ENCODE assay signal across 30 cellular contexts in the genomic region with DNA sequence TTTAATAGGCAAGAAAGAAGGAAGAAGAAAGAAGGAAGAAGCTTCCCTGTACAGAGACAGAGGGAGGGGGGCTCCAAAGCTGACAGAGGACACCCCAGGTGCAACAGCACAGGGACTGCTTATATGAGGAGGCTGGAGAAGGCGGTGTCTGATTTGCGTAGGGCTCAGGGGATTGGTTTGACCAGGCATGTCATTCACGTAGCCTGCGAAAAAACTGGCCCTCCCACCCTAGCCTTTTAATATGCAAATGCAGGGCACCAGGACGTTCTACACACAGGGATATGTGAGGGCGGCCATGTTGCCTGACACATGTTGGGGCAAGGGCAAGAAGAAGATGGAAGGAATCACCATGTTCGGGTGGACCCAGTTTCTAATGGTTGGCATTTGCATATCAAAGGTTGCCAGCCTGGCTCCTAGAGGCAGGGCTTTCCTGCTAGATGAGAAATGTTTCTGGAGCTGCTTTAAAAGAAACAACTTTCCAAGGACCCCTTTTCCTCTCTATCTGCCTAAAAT.
"Had no signal": no experiment of that assay in that cellular context is flagged by ENCODE, and none has a peak within 500 bp of the region (broad histone marks: within the 10 kb centered on the region; RNA-seq: fewer than 3 reads in every experiment).

No MANE protein-coding gene starts in this region.

- H3K4me1 ChIP-seq: foreskin keratinocyte had no signal

- FAIRE-seq: astrocyte, bronchial epithelial cell had no signal

- H3K36me3 Mint-ChIP-seq: activated naive CD4-positive, alpha-beta T cell treated with anti-CD3 and anti-CD28 coated beads, Interleukin-2, amount 10 ng/mL, durations not matched to agents 7 days and 5 days had no signal

- H3K4me3 Mint-ChIP-seq: activated CD4-positive, alpha-beta memory T cell treated with anti-CD3 and anti-CD28 coated beads, Interleukin-2, amount 10 ng/mL, durations not matched to agents 7 days and 5 days; activated CD4-positive, alpha-beta T cell treated with anti-CD3 and anti-CD28 coated beads, Interleukin-2, amount 10 ng/mL, durations not matched to agents 7 days and 5 days; activated naive CD4-positive, alpha-beta T cell treated with anti-CD3 and anti-CD28 coated beads, Interleukin-2, amount 10 ng/mL, durations not matched to agents 7 days and 5 days; activated naive CD8-positive, alpha-beta T cell; activated T-cell treated with anti-CD3 and anti-CD28 coated beads, Interleukin-2, amount 50 U/mL, for 24 hours; activated T-cell treated with anti-CD3 and anti-CD28 coated beads, Interleukin-2, amount 50 U/mL, for 72 hours; central memory CD8-positive, alpha-beta T cell; dendritic cell treated with granulocyte-macrophage colony-stimulating factor and Interleukin-4, amounts not matched to agents 40 ng/mL and 50 ng/mL, for 4 days had no signal

- H3K4me3 ChIP-seq: coronary artery, dorsolateral prefrontal cortex, esophagus muscularis mucosa, gastrocnemius medialis, heart left ventricle had no signal

- H3K27me3 ChIP-seq: brain microvascular endothelial cell, dorsolateral prefrontal cortex, esophagus muscularis mucosa, foreskin keratinocyte, gastrocnemius medialis, heart left ventricle had no signal

- DNase-seq: activated CD4-positive, alpha-beta memory T cell treated with anti-CD3 and anti-CD28 coated beads, Interleukin-2, amount 10 ng/mL, durations not matched to agents 7 days and 5 days; activated CD4-positive, alpha-beta T cell treated with anti-CD3 and anti-CD28 coated beads for 1 hour; activated CD4-positive, alpha-beta T cell treated with anti-CD3 and anti-CD28 coated beads for 4 hours; activated CD4-positive, alpha-beta T cell treated with anti-CD3 and anti-CD28 coated beads, Interleukin-2, amount 10 ng/mL, durations not matched to agents 7 days and 5 days; activated CD4-positive, alpha-beta T cell treated with anti-CD3 and anti-CD28 coated beads, Interleukin-2, amount 50 U/mL, for 4 hours; activated CD8-positive, alpha-beta memory T cell treated with anti-CD3 and anti-CD28 coated beads, Interleukin-2, amount 50 U/mL, for 48 hours; activated gamma-delta T cell; activated naive CD4-positive, alpha-beta T cell; activated naive CD4-positive, alpha-beta T cell treated with anti-CD3 and anti-CD28 coated beads, Interleukin-2, amount 10 ng/mL, durations not matched to agents 7 days and 5 days; activated T-cell treated with anti-CD3 and anti-CD28 coated beads for 4 hours; activated T-cell treated with anti-CD3 and anti-CD28 coated beads, Interleukin-2, amount 50 U/mL, for 24 hours; activated T-cell treated with anti-CD3 and anti-CD28 coated beads, Interleukin-2, amount 50 U/mL, for 72 hours; amniotic stem cell; anterior cingulate cortex; brain microvascular endothelial cell; dorsolateral prefrontal cortex; effector memory CD4-positive, alpha-beta T cell; erythroblast; foreskin keratinocyte; gastrocnemius medialis; glutamatergic neuron; heart left ventricle; T-helper 2 cell had no signal

- H3K9me3 ChIP-seq: gastrocnemius medialis had no signal

- H3K27ac Mint-ChIP-seq: activated CD4-positive, alpha-beta memory T cell treated with anti-CD3 and anti-CD28 coated beads, Interleukin-2, amount 10 ng/mL, durations not matched to agents 7 days and 5 days; activated CD4-positive, alpha-beta T cell treated with anti-CD3 and anti-CD28 coated beads, Interleukin-2, amount 10 ng/mL, durations not matched to agents 7 days and 5 days; activated naive CD4-positive, alpha-beta T cell treated with anti-CD3 and anti-CD28 coated beads, Interleukin-2, amount 10 ng/mL, durations not matched to agents 7 days and 5 days; activated naive CD8-positive, alpha-beta T cell; activated T-cell treated with anti-CD3 and anti-CD28 coated beads, Interleukin-2, amount 50 U/mL, for 24 hours; activated T-cell treated with anti-CD3 and anti-CD28 coated beads, Interleukin-2, amount 50 U/mL, for 72 hours; dendritic cell treated with granulocyte-macrophage colony-stimulating factor and Interleukin-4, amounts not matched to agents 40 ng/mL and 50 ng/mL, for 4 days had no signal

- H3K36me3 ChIP-seq: brain microvascular endothelial cell, esophagus muscularis mucosa, gastrocnemius medialis, heart left ventricle had no signal

- H3K27ac ChIP-seq: brain microvascular endothelial cell, coronary artery, dorsolateral prefrontal cortex, esophagus muscularis mucosa, foreskin keratinocyte, gastrocnemius medialis, heart left ventricle had no signal

- H3K4me1 Mint-ChIP-seq: activated CD4-positive, alpha-beta memory T cell treated with anti-CD3 and anti-CD28 coated beads, Interleukin-2, amount 10 ng/mL, durations not matched to agents 7 days and 5 days; activated CD4-positive, alpha-beta T cell treated with anti-CD3 and anti-CD28 coated beads, Interleukin-2, amount 10 ng/mL, durations not matched to agents 7 days and 5 days; activated naive CD4-positive, alpha-beta T cell treated with anti-CD3 and anti-CD28 coated beads, Interleukin-2, amount 10 ng/mL, durations not matched to agents 7 days and 5 days; central memory CD8-positive, alpha-beta T cell had no signal

- H3K27me3 Mint-ChIP-seq: activated CD4-positive, alpha-beta memory T cell treated with anti-CD3 and anti-CD28 coated beads, Interleukin-2, amount 10 ng/mL, durations not matched to agents 7 days and 5 days; activated CD4-positive, alpha-beta T cell treated with anti-CD3 and anti-CD28 coated beads, Interleukin-2, amount 10 ng/mL, durations not matched to agents 7 days and 5 days; activated naive CD4-positive, alpha-beta T cell treated with anti-CD3 and anti-CD28 coated beads, Interleukin-2, amount 10 ng/mL, durations not matched to agents 7 days and 5 days; dendritic cell treated with granulocyte-macrophage colony-stimulating factor and Interleukin-4, amounts not matched to agents 40 ng/mL and 50 ng/mL, for 4 days had no signal
